ENCODE assay signal across 10 cellular contexts in genomic region chr4:146340798-146341197, GRCh38.
DNase-seq lines count a peak whose midpoint lies in the region; ATAC-seq, FAIRE-seq and TF ChIP-seq lines count a peak whose summit lies in the region.
"Had no signal": no experiment of that assay in that cellular context is flagged by ENCODE, and none has a peak within 500 bp of the region (broad histone marks: within the 10 kb centered on the region; RNA-seq: fewer than 3 reads in every experiment).

No MANE protein-coding gene starts in this region.

- peak; percentile 29 for ATAC-seq in HG02885 (IDR thresholded peaks at IDR 0.05; ENCODE audit: poor library complexity, unreplicated experiment)
- ATAC-seq in HG03521 (IDR thresholded peaks at IDR 0.05; ENCODE audit: unreplicated experiment), result no peak
- ATAC-seq in HG03342 (IDR thresholded peaks at IDR 0.05; ENCODE audit: unreplicated experiment), result no peak
- no peak for ATAC-seq in upper lobe of left lung (ENCODE audit: low FRiP score in 2 of 2)
- ATAC-seq: activated CD8-positive, alpha-beta memory T cell treated with anti-CD3 and anti-CD28 coated beads, Interleukin-2, amount 10 ng/mL, durations not matched to agents 7 days and 5 days; mucosa of descending colon had no signal

- no peak overlapping the region for H3K9ac ChIP-seq in astrocyte (ENCODE audit: low read length)

- TF ChIP-seq CTCF in astrocyte (IDR thresholded peaks at IDR 0.05; ENCODE audit: insufficient read depth, low read depth, low read length), result peak; percentile 39
- TF ChIP-seq CTCF in upper lobe of left lung (IDR thresholded peaks at IDR 0.05), result peak in 3 of 6 experiments; percentile 13 to 24 (median 20)

- no peak for TF ChIP-seq EP300 in upper lobe of left lung (IDR thresholded peaks at IDR 0.05)

- H3K79me2 ChIP-seq in astrocyte (ENCODE audit: insufficient read depth, low read length), result no peaks in the 10 kb centered on the region

- no peaks in the 10 kb centered on the region for H3K9me3 ChIP-seq in astrocyte (ENCODE audit: insufficient read depth, low read depth, low read length)
- H3K9me3 ChIP-seq in upper lobe of left lung, result no peaks in the 10 kb centered on the region
- H3K9me3 ChIP-seq: mucosa of descending colon had no signal

- TF ChIP-seq POLR2A in upper lobe of left lung (IDR thresholded peaks at IDR 0.05), result no peak

- peaks cover 3% of the 10 kb centered on the region for H4K20me1 ChIP-seq in astrocyte (ENCODE audit: insufficient read depth, low read length)

- H3K27me3 ChIP-seq in astrocyte (ENCODE audit: insufficient read depth, low read length) (no peaks in the 10 kb centered on the region), upper lobe of left lung (no peaks in the 10 kb centered on the region)

- H3K9me3 Mint-ChIP-seq in astrocyte (ENCODE audit: unreplicated experiment), result no peaks in the 10 kb centered on the region

- H3K36me3 ChIP-seq in astrocyte (ENCODE audit: insufficient read depth, low read length) (no peaks in the 10 kb centered on the region), upper lobe of left lung (no peaks in the 10 kb centered on the region)

- H3K27ac Mint-ChIP-seq in astrocyte (ENCODE audit: unreplicated experiment), result no peak overlapping the region
- H3K27ac Mint-ChIP-seq: activated CD8-positive, alpha-beta memory T cell treated with anti-CD3 and anti-CD28 coated beads, Interleukin-2, amount 10 ng/mL, durations not matched to agents 7 days and 5 days had no signal

- DNase-seq in DMS53 treated with DMSO at 0.1 percent for 48 hours (lab: John Stamatoyannopoulos, UW; ENCODE audit: unreplicated experiment), result peak; percentile 11
- DNase-seq in astrocyte (ENCODE audit: low read depth), result peak; percentile 23
- DNase-seq in midbrain (lab: John Stamatoyannopoulos, UW), result peak; percentile 13
- no peak for DNase-seq in stimulated activated CD4-positive, alpha-beta T cell treated with anti-CD3 and anti-CD28 coated beads, Interleukin-2, amount 100 ng/mL, for 24 hours
- DNase-seq in upper lobe of left lung, result no peak
- DNase-seq: activated CD8-positive, alpha-beta memory T cell treated with anti-CD3 and anti-CD28 coated beads, Interleukin-2, amount 10 ng/mL, durations not matched to agents 7 days and 5 days; mucosa of descending colon had no signal

- no peak overlapping the region for H2AFZ ChIP-seq in astrocyte (ENCODE audit: low read depth, low read length)

- H3K4me3 ChIP-seq in astrocyte (ENCODE audit: insufficient read depth, low read depth, low read length) (no peak overlapping the region), upper lobe of left lung (no peak overlapping the region)
- H3K4me3 ChIP-seq: mucosa of descending colon had no signal

- H3K4me1 ChIP-seq in astrocyte (ENCODE audit: insufficient read depth, low read length), result peaks cover 11% of the 10 kb centered on the region
- peaks cover 5 to 13% (median 9%) of the 10 kb centered on the region in 4 donors for H3K4me1 ChIP-seq in upper lobe of left lung

- H3K4me2 ChIP-seq in astrocyte (ENCODE audit: low read length), result no peak overlapping the region

- H3K27ac ChIP-seq in astrocyte (ENCODE audit: low read depth, low read length), result no peak overlapping the region
- H3K27ac ChIP-seq in upper lobe of left lung, result no peak overlapping the region

- H3K27me3 Mint-ChIP-seq in astrocyte (ENCODE audit: low read depth, unreplicated experiment), result no peaks in the 10 kb centered on the region
- H3K27me3 Mint-ChIP-seq: activated CD8-positive, alpha-beta memory T cell treated with anti-CD3 and anti-CD28 coated beads, Interleukin-2, amount 10 ng/mL, durations not matched to agents 7 days and 5 days had no signal

- no peak overlapping the region for H3K4me3 Mint-ChIP-seq in astrocyte (ENCODE audit: unreplicated experiment)
- H3K4me3 Mint-ChIP-seq: activated CD8-positive, alpha-beta memory T cell treated with anti-CD3 and anti-CD28 coated beads, Interleukin-2, amount 10 ng/mL, durations not matched to agents 7 days and 5 days had no signal

- H3K4me1 Mint-ChIP-seq in astrocyte (ENCODE audit: low read depth, unreplicated experiment), result peaks cover 4% of the 10 kb centered on the region

- FAIRE-seq in astrocyte (lab: Jason Lieb, UNC), result no peak

- no peaks in the 10 kb centered on the region for H3K36me3 Mint-ChIP-seq in astrocyte (ENCODE audit: low read depth, unreplicated experiment)
- H3K36me3 Mint-ChIP-seq: activated CD8-positive, alpha-beta memory T cell treated with anti-CD3 and anti-CD28 coated beads, Interleukin-2, amount 10 ng/mL, durations not matched to agents 7 days and 5 days had no signal

Comparison
In these comparisons a context has a peak if more than half of its experiments do, and no peak if none do; other contexts are left out.
1. DNase-seq: peak in DMS53 treated with DMSO at 0.1 percent for 48 hours (single experiment), astrocyte (single experiment) and midbrain (single experiment); none in stimulated activated CD4-positive, alpha-beta T cell treated with anti-CD3 and anti-CD28 coated beads, Interleukin-2, amount 100 ng/mL, for 24 hours (0 of 2) and upper lobe of left lung (0 of 2).